8 cellular contexts compared by ENCODE assay signal in genomic region chr2:8682719-8683667, GRCh38. TPM values are rescaled to one million over a fixed set of nuclear protein-coding genes. Genes with fewer than 3 reads are reported as not detected.
A peak's percentile ranks its signal among the peaks of the same experiment; 100 is the strongest.
DNase-seq lines count a peak whose midpoint lies in the region; ATAC-seq, FAIRE-seq and TF ChIP-seq lines count a peak whose summit lies in the region.

No MANE protein-coding gene starts in this region.

- H3K27ac ChIP-seq in SU-DHL-6 (ENCODE audit: low read depth, low read length) = peak overlapping the region; percentile 26; the same call in 1 of the 2 replicates
- no peak overlapping the region for H3K27ac ChIP-seq in keratinocyte (ENCODE audit: control insufficient read depth, insufficient read depth, low read length)

- H3K9me1 ChIP-seq in keratinocyte (ENCODE audit: control insufficient read depth, extremely low read depth, insufficient read depth, low read length) = no peaks in the 10 kb centered on the region

- dilution Hi-C loops in keratinocyte (cut with MboI; ENCODE audit: extremely low pct_ligation_motif_present, low sequenced_read_pairs) = no loop called here

- FAIRE-seq in keratinocyte (lab: Jason Lieb, UNC) = no peak

- H3K36me3 Mint-ChIP-seq in brain = peaks cover 10% of the 10 kb centered on the region

- peak overlapping the region; percentile 95 to 99 (median 99) for H3K4me3 Mint-ChIP-seq in brain

- H2AFZ ChIP-seq in Loucy (ENCODE audit: low read length) (no peak overlapping the region; the same call in 1 of the 2 replicates), SU-DHL-6 (ENCODE audit: low read depth, low read length, severe bottlenecking) (no peak overlapping the region), keratinocyte (ENCODE audit: control insufficient read depth, low read length) (peak overlapping the region; percentile 62)

- H3K9me2 ChIP-seq in Loucy (replicated peaks; ENCODE audit: low read depth, low read length) (no peaks in the 10 kb centered on the region), SU-DHL-6 (replicated peaks; ENCODE audit: insufficient read depth, low read length) (no peaks in the 10 kb centered on the region)

- peak overlapping the region; percentile 97 to 99 (median 98) for H3K27ac Mint-ChIP-seq in brain

- no peaks in the 10 kb centered on the region for H3K36me3 ChIP-seq in Loucy (ENCODE audit: insufficient read depth, low read length)
- no peaks in the 10 kb centered on the region for H3K36me3 ChIP-seq in SU-DHL-6 (ENCODE audit: low read length)
- no peaks in the 10 kb centered on the region for H3K36me3 ChIP-seq in keratinocyte (ENCODE audit: control insufficient read depth in 2 of 2, extremely low read depth in 1 of 2, insufficient read depth in 2 of 2, low read length in 2 of 2)

- H3K9me3 Mint-ChIP-seq in brain = peaks cover 0 to 19% (median 0%) of the 10 kb centered on the region in 5 experiments

- 0 out of 2 replicates have a peak, but pooled peaks have one; percentile 12 for TF ChIP-seq CTCF in Loucy (conservative IDR thresholded peaks at IDR 0.05; ENCODE audit: low read length)
- no peak for TF ChIP-seq CTCF in SU-DHL-6 (IDR thresholded peaks at IDR 0.05; ENCODE audit: insufficient read depth, low read length, poor library complexity, severe bottlenecking)
- TF ChIP-seq CTCF in brain (conservative IDR thresholded peaks at IDR 0.05) = no peak
- TF ChIP-seq CTCF in keratinocyte (optimal IDR thresholded peaks at IDR 0.05 in 1 of 3, IDR thresholded peaks at IDR 0.05 in 1 of 3, conservative IDR thresholded peaks at IDR 0.05 in 1 of 3; ENCODE audit: extremely low read depth in 1 of 3, insufficient read depth in 2 of 3, low read length in 3 of 3) = no peak

- H3F3A ChIP-seq in Loucy (ENCODE audit: low read depth) (peaks cover 5% of the 10 kb centered on the region; the same call in 1 of the 2 replicates), SU-DHL-6 (ENCODE audit: insufficient read depth) (peaks cover 27% of the 10 kb centered on the region)

- H3K27me3 ChIP-seq in Loucy (ENCODE audit: insufficient read depth, low read length, poor library complexity, severe bottlenecking) (no peaks in the 10 kb centered on the region), SU-DHL-6 (ENCODE audit: low read length) (no peaks in the 10 kb centered on the region), keratinocyte (ENCODE audit: control insufficient read depth, extremely low read depth, insufficient read depth, low read length) (peaks cover 15% of the 10 kb centered on the region)

- H3K27me3 Mint-ChIP-seq in brain = peaks cover 27% of the 10 kb centered on the region

- peaks cover 45% of the 10 kb centered on the region for H3K4me1 Mint-ChIP-seq in brain

- H3K4me1 ChIP-seq in Loucy (ENCODE audit: insufficient read depth, low read length, poor library complexity, severe bottlenecking) (peaks cover 45% of the 10 kb centered on the region), keratinocyte (ENCODE audit: control insufficient read depth, extremely low read depth, insufficient read depth, low read length) (peaks cover 28% of the 10 kb centered on the region)

- H3K4me3 ChIP-seq in Loucy (ENCODE audit: low read length, poor library complexity, severe bottlenecking) (peak overlapping the region; percentile 92), SU-DHL-6 (ENCODE audit: insufficient read depth, low read length, poor library complexity, severe bottlenecking) (peak overlapping the region; percentile 77), keratinocyte (ENCODE audit: control insufficient read depth in 2 of 3, extremely low read depth in 1 of 3, insufficient read depth in 2 of 3, low read depth in 1 of 3, low read length in 3 of 3) (peak overlapping the region; percentile 56 to 79 (median 66))

- peak overlapping the region; percentile 70 for H3K4me2 ChIP-seq in Loucy (ENCODE audit: low read depth, low read length, poor library complexity, severe bottlenecking)
- H3K4me2 ChIP-seq in SU-DHL-6 (ENCODE audit: low read depth, low read length, poor library complexity, severe bottlenecking) = peak overlapping the region; percentile 58
- H3K4me2 ChIP-seq in keratinocyte (ENCODE audit: control insufficient read depth, extremely low read depth, insufficient read depth, low read depth, low read length) = peak overlapping the region; percentile 97

- H3K9me3 ChIP-seq in Loucy (ENCODE audit: insufficient read depth, low read depth, low read length) (no peaks in the 10 kb centered on the region), SU-DHL-6 (ENCODE audit: insufficient read depth, low read length) (no peaks in the 10 kb centered on the region), keratinocyte (ENCODE audit: control insufficient read depth, low read depth, low read length) (no peaks in the 10 kb centered on the region)

- peak; percentile 52 for DNase-seq in COLO668 (lab: John Stamatoyannopoulos, UW; ENCODE audit: unreplicated experiment)
- no peak for DNase-seq in keratinocyte (ENCODE audit: low read depth, low spot score)
- peak; percentile 37 for DNase-seq in stimulated activated CD4-positive, alpha-beta T cell treated with anti-CD3 and anti-CD28 coated beads, Interleukin-12 subunit alpha, Interleukin-12 subunit beta, amount 100 ng/mL, for 4 hours

- H3K79me2 ChIP-seq in Loucy (ENCODE audit: insufficient read depth, low read length) = peaks cover 44% of the 10 kb centered on the region
- H3K79me2 ChIP-seq in SU-DHL-6 (ENCODE audit: insufficient read depth, low read length) = no peaks in the 10 kb centered on the region; the same call in 1 of the 2 replicates
- no peaks in the 10 kb centered on the region for H3K79me2 ChIP-seq in keratinocyte (ENCODE audit: control insufficient read depth, insufficient read depth, low read length)

- H4K20me1 ChIP-seq in Loucy (ENCODE audit: insufficient read depth, low read length, poor library complexity, severe bottlenecking) (peaks cover 28% of the 10 kb centered on the region), SU-DHL-6 (ENCODE audit: low read depth, low read length) (no peaks in the 10 kb centered on the region), keratinocyte (ENCODE audit: control insufficient read depth, extremely low read depth, insufficient read depth, low read length) (no peaks in the 10 kb centered on the region)

- ATAC-seq in GM18868 (IDR thresholded peaks at IDR 0.05; ENCODE audit: unreplicated experiment) (no peak), HG03095 (IDR thresholded peaks at IDR 0.05; ENCODE audit: unreplicated experiment) (no peak)

- H3K9ac ChIP-seq in Loucy (ENCODE audit: low read depth, low read length, poor library complexity, severe bottlenecking) (peak overlapping the region; percentile 94), SU-DHL-6 (ENCODE audit: low read length) (peak overlapping the region; percentile 65), keratinocyte (ENCODE audit: control insufficient read depth, extremely low read depth, insufficient read depth, low read length) (peak overlapping the region; percentile 57)

RNA-seq across cellular contexts. Expression of gene ID2, which starts 1.1 kb away (rescaled TPM):
- polyA plus RNA-seq in brain (ENCODE audit: insufficient read depth, low read depth, low replicate concordance) (145 TPM), keratinocyte (3.5 to 14.3 TPM (median 6.3 TPM) in 3 replicates)
- 7.7 TPM for polyA plus RNA-seq in keratinocyte (2011; ENCODE audit: low read depth)
- 2.1 and 2.2 TPM in 2 replicates for polyA plus RNA-seq in keratinocyte (2011; cell fraction: cytosol; rRNA removed)
- polyA plus RNA-seq in keratinocyte (2011; cell fraction: nucleus; rRNA removed) = 6.5 and 7.4 TPM in 2 replicates
- 2.1 and 10.7 TPM in 2 replicates for polyA plus RNA-seq in keratinocyte (2012; ENCODE audit: low replicate concordance)
- polyA minus RNA-seq in keratinocyte = 1.5 to 4.2 TPM (median 3.8 TPM) in 3 replicates
- polyA minus RNA-seq in keratinocyte (2011; cell fraction: cytosol; rRNA and poly(A)+ RNA removed) = 3.6 TPM
- polyA minus RNA-seq in keratinocyte (2011; cell fraction: nucleus; rRNA and poly(A)+ RNA removed) = 2.7 and 4.0 TPM in 2 replicates
